In genomic region chr2:55301277-55301676, GRCh38 we compare ENCODE assay signal across 29 cellular contexts. TPM values are rescaled to one million over a fixed set of nuclear protein-coding genes. Genes with fewer than 3 reads are reported as not detected.
DNase-seq lines count a peak whose midpoint lies in the region; ATAC-seq, FAIRE-seq and TF ChIP-seq lines count a peak whose summit lies in the region.
"Had no signal": no experiment of that assay in that cellular context is flagged by ENCODE, and none has a peak within 500 bp of the region (broad histone marks: within the 10 kb centered on the region; RNA-seq: fewer than 3 reads in every experiment).

No MANE protein-coding gene starts in this region.

- ATAC-seq in GM19025 (IDR thresholded peaks at IDR 0.05; ENCODE audit: low read depth, unreplicated experiment) (peak; percentile 57), HG02571 (IDR thresholded peaks at IDR 0.05; ENCODE audit: unreplicated experiment) (peak; percentile 54), HG03095 (IDR thresholded peaks at IDR 0.05; ENCODE audit: unreplicated experiment) (peak; percentile 67), HG02884 (IDR thresholded peaks at IDR 0.05; ENCODE audit: unreplicated experiment) (no peak)
- ATAC-seq: HepG2, K562, T-helper 17 cell had no signal

- no peaks in the 10 kb centered on the region for H3K27me3 ChIP-seq in spleen (replicated peaks in 1 of 7)
- H3K27me3 ChIP-seq: BE2C, MG63 had no signal

- DNase-seq in spleen = no peak
- no peak for DNase-seq in dedifferentiated amniotic fluid mesenchymal stem cell (ENCODE audit: extremely low spot score)
- no peak for DNase-seq in DMS114 treated with DMSO at 0.1 percent for 48 hours (lab: John Stamatoyannopoulos, UW; ENCODE audit: unreplicated experiment)
- DNase-seq: BE2C, EL, GM23248, H9, HFFc6, MG63, NCI-H1092, NCI-H1436, NCI-H1930, NCI-H2227 treated with DMSO at 0.1 percent for 48 hours, NCI-H510A, NCI-H748 treated with DMSO at 0.1 percent for 48 hours, SHP77 treated with DMSO at 0.1 percent for 48 hours, SW 1271, T-helper 17 cell had no signal

- TF ChIP-seq POLR2A in spleen (IDR thresholded peaks at IDR 0.05) = no peak

- no peaks in the 10 kb centered on the region for H3K9me3 ChIP-seq in spleen
- H3K9me3 ChIP-seq: BE2C, MG63 had no signal

- TF ChIP-seq CTCF in spleen (IDR thresholded peaks at IDR 0.05 in 8 of 11, conservative IDR thresholded peaks at IDR 0.05 in 3 of 11) = no peak

- FAIRE-seq in TTC549 (lab: Jason Lieb, UNC) = peak; percentile 53
- FAIRE-seq: D721Med, HepG2, K562 had no signal

- H3K27ac ChIP-seq in spleen = no peak overlapping the region
- H3K27ac ChIP-seq: GM23248, HL-60, RWPE1, SK-N-MC had no signal

- intact Hi-C loops in spleen (cut with DNase I; ENCODE audit: low total_unique reads) = no loop called here

- H3K4me1 ChIP-seq in spleen = no peaks in the 10 kb centered on the region
- H3K4me1 ChIP-seq: BE2C had no signal

- H3K4me3 ChIP-seq in spleen = no peak overlapping the region
- H3K4me3 ChIP-seq: GM23248, K562, MG63, SK-N-MC had no signal

- 91 to 100% (median 98%) methylated on average over 1 of the region's 1 CpG for WGBS in spleen, 5 donors

- peaks cover 0 to 49% (median 0%) of the 10 kb centered on the region in 6 donors for H3K36me3 ChIP-seq in spleen
- H3K36me3 ChIP-seq: BE2C had no signal

RNA-seq across cellular contexts. Expression of gene MTIF2, which starts 32.2 kb away (rescaled TPM):
- total RNA-seq in spleen = 10 to 100 TPM; 18.4 to 28.5 (median 23.8) TPM
- polyA plus RNA-seq in spleen = 10 to 100 TPM; 19.4 to 22.4 (median 20.4) TPM
